In the genomic region with DNA sequence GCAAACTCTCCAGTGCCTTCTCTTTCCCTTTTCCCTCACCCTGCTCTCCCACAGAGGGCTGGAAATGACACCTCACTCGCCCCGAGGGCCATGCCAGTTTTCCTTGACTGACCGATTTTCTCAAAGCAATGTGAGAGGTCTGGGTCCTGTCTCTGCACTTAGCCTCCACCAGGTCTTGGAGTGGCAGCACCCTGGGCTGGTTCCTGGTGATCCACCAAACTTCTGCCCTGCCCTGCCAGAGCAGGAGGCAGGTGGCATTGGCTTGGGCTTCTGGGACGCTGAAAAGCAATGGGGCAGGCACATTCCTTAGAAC, we compare ENCODE assay signal across 9 cellular contexts.
DNase-seq lines count a peak whose midpoint lies in the region; ATAC-seq and FAIRE-seq lines count a peak whose summit lies in the region.
"Had no signal": no experiment of that assay in that cellular context is flagged by ENCODE, and none has a peak within 500 bp of the region (broad histone marks: within the 10 kb centered on the region; RNA-seq: fewer than 3 reads in every experiment).

No MANE protein-coding gene starts in this region.

- DNase-seq in activated CD4-positive, alpha-beta T cell treated with anti-CD3 and anti-CD28 coated beads for 48 hours = peak; percentile 21
- no peak for DNase-seq in activated CD4-positive, alpha-beta T cell treated with anti-CD3 and anti-CD28 coated beads for 1 hour
- DNase-seq in activated T-helper 1 cell treated with anti-CD3 and anti-CD28 coated beads, Interleukin-12 subunit alpha, Interleukin-12 subunit beta, Interleukin-2, Interleukin-4 antibody, amounts not matched to agents 30 ng/mL and 10 ng/mL and 1 ng/mL, durations not matched to agents 14 hours and 24 hours and 36 hours (ENCODE audit: low spot score) = no peak
- DNase-seq in GM19239 (ENCODE audit: insufficient read length, low spot score) (no peak), NCI-H748 (lab: John Stamatoyannopoulos, UW; ENCODE audit: unreplicated experiment) (no peak)
- DNase-seq: KG1 had no signal

- no peaks in the 10 kb centered on the region for H3K9me3 ChIP-seq in subcutaneous abdominal adipose tissue (ENCODE audit: control insufficient read depth in 5 of 5, low read length in 5 of 5)

- peaks cover 64% of the 10 kb centered on the region for H3K4me1 Mint-ChIP-seq in activated T-helper 1 cell treated with anti-CD3 and anti-CD28 coated beads, Interleukin-12 subunit alpha, Interleukin-12 subunit beta, Interleukin-2, Interleukin-4 antibody, amounts not matched to agents 30 ng/mL and 10 ng/mL and 1 ng/mL, durations not matched to agents 14 hours and 24 hours and 36 hours (ENCODE audit: low read depth)

- H3K36me3 ChIP-seq in subcutaneous abdominal adipose tissue (ENCODE audit: control insufficient read depth in 5 of 5, insufficient read depth in 5 of 5, low read length in 5 of 5) = no peaks in the 10 kb centered on the region

- H3K36me3 Mint-ChIP-seq in activated T-helper 1 cell treated with anti-CD3 and anti-CD28 coated beads, Interleukin-12 subunit alpha, Interleukin-12 subunit beta, Interleukin-2, Interleukin-4 antibody, amounts not matched to agents 30 ng/mL and 10 ng/mL and 1 ng/mL, durations not matched to agents 14 hours and 24 hours and 36 hours (ENCODE audit: low read depth) = peaks cover 5% of the 10 kb centered on the region

- intact Hi-C loops in activated T-helper 1 cell treated with anti-CD3 and anti-CD28 coated beads, Interleukin-12 subunit alpha, Interleukin-12 subunit beta, Interleukin-2, Interleukin-4 antibody, amounts not matched to agents 30 ng/mL and 10 ng/mL and 1 ng/mL, durations not matched to agents 14 hours and 24 hours and 36 hours (cut with micrococcal nuclease) = loop anchor here (1.0 kb wide), 1 partner anchor 61 kb away; no protein-coding TSS in a partner anchor

- ATAC-seq in GM19463 (IDR thresholded peaks at IDR 0.05; ENCODE audit: unreplicated experiment) = no peak

- H3K4me3 ChIP-seq in subcutaneous abdominal adipose tissue (ENCODE audit: low read depth in 1 of 5, low read length in 5 of 5) = peak overlapping the region in 3 of 5 donors; percentile 27 to 65 (median 44)

- peak overlapping the region; percentile 88 for H3K27ac Mint-ChIP-seq in activated T-helper 1 cell treated with anti-CD3 and anti-CD28 coated beads, Interleukin-12 subunit alpha, Interleukin-12 subunit beta, Interleukin-2, Interleukin-4 antibody, amounts not matched to agents 30 ng/mL and 10 ng/mL and 1 ng/mL, durations not matched to agents 14 hours and 24 hours and 36 hours

- peaks cover 0 to 32% (median 15%) of the 10 kb centered on the region in 5 donors for H3K4me1 ChIP-seq in subcutaneous abdominal adipose tissue (ENCODE audit: control insufficient read depth in 5 of 5, insufficient read depth in 5 of 5, low read length in 5 of 5)

- no peaks in the 10 kb centered on the region for H3K9me3 Mint-ChIP-seq in activated T-helper 1 cell treated with anti-CD3 and anti-CD28 coated beads, Interleukin-12 subunit alpha, Interleukin-12 subunit beta, Interleukin-2, Interleukin-4 antibody, amounts not matched to agents 30 ng/mL and 10 ng/mL and 1 ng/mL, durations not matched to agents 14 hours and 24 hours and 36 hours

- H3K27me3 ChIP-seq in layer of hippocampus (ENCODE audit: control insufficient read depth, insufficient read depth, low read length) (no peaks in the 10 kb centered on the region), subcutaneous abdominal adipose tissue (ENCODE audit: control insufficient read depth in 5 of 5, insufficient read depth in 4 of 5, low read length in 5 of 5) (peaks cover 3 to 23% (median 13%) of the 10 kb centered on the region in 5 donors)

- H3K27ac ChIP-seq in layer of hippocampus (ENCODE audit: low read depth, low read length) = peak overlapping the region; percentile 30
- no peak overlapping the region for H3K27ac ChIP-seq in subcutaneous abdominal adipose tissue (ENCODE audit: low read depth, low read length)

- peaks cover 2% of the 10 kb centered on the region for H3K27me3 Mint-ChIP-seq in activated T-helper 1 cell treated with anti-CD3 and anti-CD28 coated beads, Interleukin-12 subunit alpha, Interleukin-12 subunit beta, Interleukin-2, Interleukin-4 antibody, amounts not matched to agents 30 ng/mL and 10 ng/mL and 1 ng/mL, durations not matched to agents 14 hours and 24 hours and 36 hours (ENCODE audit: insufficient read depth)

- no peak for FAIRE-seq in GM19239 (lab: Jason Lieb, UNC)

- no peak overlapping the region for H3K9ac ChIP-seq in subcutaneous abdominal adipose tissue (ENCODE audit: low read length in 5 of 5)

- peak overlapping the region; percentile 93 for H3K4me3 Mint-ChIP-seq in activated T-helper 1 cell treated with anti-CD3 and anti-CD28 coated beads, Interleukin-12 subunit alpha, Interleukin-12 subunit beta, Interleukin-2, Interleukin-4 antibody, amounts not matched to agents 30 ng/mL and 10 ng/mL and 1 ng/mL, durations not matched to agents 14 hours and 24 hours and 36 hours
